In genomic region chr1:32981003-32981909, GRCh38 we compare ENCODE assay signal across 8 cellular contexts. TPM values are rescaled to one million over a fixed set of nuclear protein-coding genes. Genes with fewer than 3 reads are reported as not detected.
DNase-seq lines count a peak whose midpoint lies in the region; ATAC-seq, FAIRE-seq and TF ChIP-seq lines count a peak whose summit lies in the region.

No MANE protein-coding gene starts in this region.

- H3K23ac ChIP-seq in trophoblast cell (ENCODE audit: low read length): no peak overlapping the region

- intact Hi-C loops in activated CD8-positive, alpha-beta T cell treated with anti-CD3 and anti-CD28 coated beads for 36 hours (cut with micrococcal nuclease): no loop called here
- intact Hi-C loops in vagina (cut with DNase I): no loop called here

- H3K14ac ChIP-seq in trophoblast cell (ENCODE audit: low read length): no peak overlapping the region

- WGBS in esophagus, 2 donors: 21 to 25% methylated on average over 8 of the region's 8 CpGs
- WGBS in trophoblast cell (ENCODE audit: extremely low coverage, insufficient coverage, insufficient read length): no CpG with 5 or more reads among the region's 8 CpGs

- peak; percentile 61 for DNase-seq in GM12892 (ENCODE audit: insufficient read length)
- peak; percentile 92 for DNase-seq in NAMALWA (ENCODE audit: low spot score)
- peak; percentile 74 for DNase-seq in activated CD8-positive, alpha-beta T cell treated with anti-CD3 and anti-CD28 coated beads for 36 hours
- DNase-seq in trophoblast cell: peak; percentile 70 to 89
- DNase-seq in vagina (ENCODE audit: extremely low spot score in 2 of 2): no peak
- no peak for DNase-seq in cerebellar nuclear complex (lab: John Stamatoyannopoulos, UW)

- peak; percentile 88 for ATAC-seq in HG02588 (IDR thresholded peaks at IDR 0.05; ENCODE audit: unreplicated experiment)
- peak; percentile 97 for ATAC-seq in activated CD8-positive, alpha-beta T cell treated with anti-CD3 and anti-CD28 coated beads for 36 hours

- no peak overlapping the region for H2AFZ ChIP-seq in trophoblast cell (ENCODE audit: insufficient read depth, low read length, poor library complexity)

- no peak overlapping the region for H2BK120ac ChIP-seq in trophoblast cell (ENCODE audit: insufficient read depth, low read length, poor library complexity)

- peaks cover 44% of the 10 kb centered on the region for H3K4me1 Mint-ChIP-seq in activated CD8-positive, alpha-beta T cell treated with anti-CD3 and anti-CD28 coated beads for 36 hours (ENCODE audit: low read depth)

- no peak overlapping the region for H4K12ac ChIP-seq in trophoblast cell (ENCODE audit: low read depth, low read length)

- H3K79me1 ChIP-seq in trophoblast cell (ENCODE audit: low read length): no peaks in the 10 kb centered on the region

- H3K27me3 ChIP-seq in esophagus (ENCODE audit: control insufficient read depth in 1 of 2, insufficient read depth in 2 of 2, low read length in 2 of 2) (no peaks in the 10 kb centered on the region), trophoblast cell (ENCODE audit: insufficient read depth, low read length) (no peaks in the 10 kb centered on the region), vagina (no peaks in the 10 kb centered on the region)

- H2BK12ac ChIP-seq in trophoblast cell (ENCODE audit: low read length): no peak overlapping the region

- H3K27me3 Mint-ChIP-seq in activated CD8-positive, alpha-beta T cell treated with anti-CD3 and anti-CD28 coated beads for 36 hours: no peaks in the 10 kb centered on the region

- H3K9me3 Mint-ChIP-seq in activated CD8-positive, alpha-beta T cell treated with anti-CD3 and anti-CD28 coated beads for 36 hours: no peaks in the 10 kb centered on the region

- no peak overlapping the region for H2AK5ac ChIP-seq in trophoblast cell (ENCODE audit: low read length)

- no peak overlapping the region for H3K18ac ChIP-seq in trophoblast cell (ENCODE audit: low read length)

- TF ChIP-seq POLR2A in GM12892 (IDR thresholded peaks at IDR 0.05; ENCODE audit: low read depth, low read length) (peak; percentile 88), vagina (IDR thresholded peaks at IDR 0.05) (no peak)

- H2BK5ac ChIP-seq in trophoblast cell (ENCODE audit: low read depth, low read length, poor library complexity): no peak overlapping the region

- no peaks in the 10 kb centered on the region for H3K36me3 ChIP-seq in esophagus (ENCODE audit: control insufficient read depth in 2 of 2, insufficient read depth in 2 of 2, low read length in 1 of 2)
- no peaks in the 10 kb centered on the region for H3K36me3 ChIP-seq in trophoblast cell (ENCODE audit: control insufficient read depth in 1 of 2, insufficient read depth in 2 of 2, low read length in 2 of 2)
- no peaks in the 10 kb centered on the region for H3K36me3 ChIP-seq in vagina

- H4K8ac ChIP-seq in trophoblast cell (ENCODE audit: low read depth, low read length): no peak overlapping the region

- no peak overlapping the region for H3K9ac ChIP-seq in trophoblast cell (ENCODE audit: low read length)

- FAIRE-seq in GM12892 (lab: Jason Lieb, UNC): peak; percentile 85

- H3K4me1 ChIP-seq in esophagus (ENCODE audit: control insufficient read depth in 2 of 2, insufficient read depth in 2 of 2, low read length in 1 of 2): peaks cover 0 to 2% of the 10 kb centered on the region in 2 donors
- peaks cover 9 to 19% of the 10 kb centered on the region in 2 experiments for H3K4me1 ChIP-seq in trophoblast cell (ENCODE audit: control insufficient read depth in 1 of 2, insufficient read depth in 2 of 2, low read length in 2 of 2)
- peaks cover 25% of the 10 kb centered on the region for H3K4me1 ChIP-seq in vagina

- no peak overlapping the region for H3K4ac ChIP-seq in trophoblast cell (ENCODE audit: low read depth, low read length)

- no peaks in the 10 kb centered on the region for H3K9me3 ChIP-seq in esophagus (ENCODE audit: control insufficient read depth in 2 of 2, insufficient read depth in 1 of 2, low read depth in 1 of 2, low read length in 1 of 2)
- H3K9me3 ChIP-seq in trophoblast cell (ENCODE audit: insufficient read depth, low read depth, low read length): no peaks in the 10 kb centered on the region
- no peaks in the 10 kb centered on the region for H3K9me3 ChIP-seq in vagina

- no peak for TF ChIP-seq CTCF in activated CD8-positive, alpha-beta T cell treated with anti-CD3 and anti-CD28 coated beads for 36 hours (IDR thresholded peaks at IDR 0.05)
- no peak for TF ChIP-seq CTCF in vagina (IDR thresholded peaks at IDR 0.05)

- POLR2A ChIA-PET in activated CD8-positive, alpha-beta T cell treated with anti-CD3 and anti-CD28 coated beads for 36 hours (lab: Charles Lee): interaction anchor here (0.8 to 2.5 kb wide), 9 partner anchors 7 to 46 kb away, joined by 3 to 13 read pairs (median 4); no protein-coding TSS in a partner anchor

- H3K79me2 ChIP-seq in trophoblast cell (ENCODE audit: control insufficient read depth, insufficient read depth, low read length, poor library complexity): no peaks in the 10 kb centered on the region

- H3K27ac ChIP-seq in esophagus (ENCODE audit: low read depth in 2 of 2, low read length in 1 of 2): peak overlapping the region; percentile 61 to 85
- H3K27ac ChIP-seq in trophoblast cell (ENCODE audit: low read depth, low read length): no peak overlapping the region
- peak overlapping the region; percentile 71 for H3K27ac ChIP-seq in vagina

- H3K4me3 ChIP-seq in esophagus (ENCODE audit: low read depth in 1 of 2, low read length in 2 of 2) (no peak overlapping the region), trophoblast cell (ENCODE audit: low read depth, low read length) (no peak overlapping the region), vagina (no peak overlapping the region)

- CTCF ChIA-PET in activated CD8-positive, alpha-beta T cell treated with anti-CD3 and anti-CD28 coated beads for 36 hours (lab: Charles Lee): interaction anchor here (0.7 to 1.7 kb wide), 10 partner anchors 10 to 157 kb away, joined by 3 to 10 read pairs (median 5); partner anchors contain the start of gene RNF19B

- H4K91ac ChIP-seq in trophoblast cell (ENCODE audit: low read depth, low read length): no peak overlapping the region

- H3K36me3 Mint-ChIP-seq in activated CD8-positive, alpha-beta T cell treated with anti-CD3 and anti-CD28 coated beads for 36 hours (ENCODE audit: low read depth): no peaks in the 10 kb centered on the region

- peak overlapping the region; percentile 28 for H3K4me3 Mint-ChIP-seq in activated CD8-positive, alpha-beta T cell treated with anti-CD3 and anti-CD28 coated beads for 36 hours

- peak overlapping the region; percentile 78 for H3K27ac Mint-ChIP-seq in activated CD8-positive, alpha-beta T cell treated with anti-CD3 and anti-CD28 coated beads for 36 hours

- no peak overlapping the region for H3K4me2 ChIP-seq in trophoblast cell (ENCODE audit: low read length)

RNA-seq across cellular contexts. Expression of gene RNF19B, which starts 16.6 kb away (rescaled TPM):
- 16.5 TPM for polyA plus RNA-seq in GM12892 (2012; ENCODE audit: missing spikeins)
- total RNA-seq in activated CD8-positive, alpha-beta T cell treated with anti-CD3 and anti-CD28 coated beads for 36 hours: 10 to 100 TPM; 10.6 to 10.9 TPM
- polyA plus RNA-seq in esophagus: 10 to 100 TPM; 10.7 to 19.9 TPM
- polyA plus RNA-seq in trophoblast cell (2013): 14.7 and 14.9 TPM in 2 replicates
- total RNA-seq in vagina: 24.6 TPM

RNA-seq across cellular contexts. Expression of gene AK2, which starts 55.4 kb away (rescaled TPM):
- polyA plus RNA-seq in GM12892 (2012; ENCODE audit: missing spikeins): 223 TPM
- 100 to 1,000 TPM; 404 TPM for total RNA-seq in activated CD8-positive, alpha-beta T cell treated with anti-CD3 and anti-CD28 coated beads for 36 hours
- 100 to 1,000 TPM in 1 of 2 donors, 10 to 100 TPM in 1; 63.2 to 106 TPM for polyA plus RNA-seq in esophagus
- polyA plus RNA-seq in trophoblast cell (2013): 81.3 and 83.7 TPM in 2 replicates
- 118 TPM for total RNA-seq in vagina

Comparison
In these comparisons a context has a peak if more than half of its experiments do, and no peak if none do; other contexts are left out.
1. DNase-seq: peak in GM12892 (single experiment), NAMALWA (single experiment), activated CD8-positive, alpha-beta T cell treated with anti-CD3 and anti-CD28 coated beads for 36 hours (single experiment) and trophoblast cell (2 of 2); none in vagina (0 of 2) and cerebellar nuclear complex (0 of 2).